ENCODE assay signal across 1 cellular context in the genomic region with DNA sequence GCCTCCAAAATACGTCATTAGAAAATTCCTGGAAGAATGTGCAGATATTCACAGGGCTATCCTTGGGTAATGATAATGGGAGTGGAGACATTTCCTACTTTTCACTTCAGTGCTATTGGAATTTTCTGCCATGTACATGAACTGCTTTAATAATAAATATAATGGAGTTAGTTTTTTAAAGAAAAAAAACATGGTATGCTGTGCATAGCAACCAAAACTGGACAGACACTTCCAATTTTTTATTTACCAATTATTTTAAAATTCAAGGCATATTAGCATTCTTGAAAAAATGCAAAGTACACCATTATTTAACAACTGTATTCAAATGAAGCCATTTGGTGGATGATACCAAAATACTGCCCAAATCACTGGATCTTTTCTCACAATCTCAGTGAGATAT.
TF ChIP-seq lines count a peak whose summit lies in the region.

No MANE protein-coding gene starts in this region.

TF ChIP-seq in WTC11, 78 proteins besides CTCF, POLR2A, EP300 and RAD21 (continued from another document):
- TF ChIP-seq CREB1 (CRISPR knock-in tag; IDR thresholded peaks at IDR 0.05) (no peak), TP53 (CRISPR knock-in tag; IDR thresholded peaks at IDR 0.05) (no peak), USF2 (CRISPR knock-in tag; IDR thresholded peaks at IDR 0.05) (no peak), GABPB1 (CRISPR knock-in tag; IDR thresholded peaks at IDR 0.05) (no peak), ZNF138 (CRISPR knock-in tag; conservative IDR thresholded peaks at IDR 0.05) (no peak), ZBTB43 (CRISPR knock-in tag; IDR thresholded peaks at IDR 0.05) (no peak), NR2C2 (CRISPR knock-in tag; IDR thresholded peaks at IDR 0.05) (no peak), ZNF423 (CRISPR knock-in tag; IDR thresholded peaks at IDR 0.05) (no peak), ESRRA (CRISPR knock-in tag; IDR thresholded peaks at IDR 0.05; ENCODE audit: borderline replicate concordance) (no peak)
- TF ChIP-seq, protein P1, sequence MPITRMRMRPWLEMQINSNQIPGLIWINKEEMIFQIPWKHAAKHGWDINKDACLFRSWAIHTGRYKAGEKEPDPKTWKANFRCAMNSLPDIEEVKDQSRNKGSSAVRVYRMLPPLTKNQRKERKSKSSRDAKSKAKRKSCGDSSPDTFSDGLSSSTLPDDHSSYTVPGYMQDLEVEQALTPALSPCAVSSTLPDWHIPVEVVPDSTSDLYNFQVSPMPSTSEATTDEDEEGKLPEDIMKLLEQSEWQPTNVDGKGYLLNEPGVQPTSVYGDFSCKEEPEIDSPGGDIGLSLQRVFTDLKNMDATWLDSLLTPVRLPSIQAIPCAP (CRISPR knock-in tag; IDR thresholded peaks at IDR 0.05), result no peak
- TF ChIP-seq, protein P2, sequence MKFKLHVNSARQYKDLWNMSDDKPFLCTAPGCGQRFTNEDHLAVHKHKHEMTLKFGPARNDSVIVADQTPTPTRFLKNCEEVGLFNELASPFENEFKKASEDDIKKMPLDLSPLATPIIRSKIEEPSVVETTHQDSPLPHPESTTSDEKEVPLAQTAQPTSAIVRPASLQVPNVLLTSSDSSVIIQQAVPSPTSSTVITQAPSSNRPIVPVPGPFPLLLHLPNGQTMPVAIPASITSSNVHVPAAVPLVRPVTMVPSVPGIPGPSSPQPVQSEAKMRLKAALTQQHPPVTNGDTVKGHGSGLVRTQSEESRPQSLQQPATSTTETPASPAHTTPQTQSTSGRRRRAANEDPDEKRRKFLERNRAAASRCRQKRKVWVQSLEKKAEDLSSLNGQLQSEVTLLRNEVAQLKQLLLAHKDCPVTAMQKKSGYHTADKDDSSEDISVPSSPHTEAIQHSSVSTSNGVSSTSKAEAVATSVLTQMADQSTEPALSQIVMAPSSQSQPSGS (CRISPR knock-in tag; IDR thresholded peaks at IDR 0.05; ENCODE audit: borderline replicate concordance, low read depth), result no peak
- TF ChIP-seq, protein P3, sequence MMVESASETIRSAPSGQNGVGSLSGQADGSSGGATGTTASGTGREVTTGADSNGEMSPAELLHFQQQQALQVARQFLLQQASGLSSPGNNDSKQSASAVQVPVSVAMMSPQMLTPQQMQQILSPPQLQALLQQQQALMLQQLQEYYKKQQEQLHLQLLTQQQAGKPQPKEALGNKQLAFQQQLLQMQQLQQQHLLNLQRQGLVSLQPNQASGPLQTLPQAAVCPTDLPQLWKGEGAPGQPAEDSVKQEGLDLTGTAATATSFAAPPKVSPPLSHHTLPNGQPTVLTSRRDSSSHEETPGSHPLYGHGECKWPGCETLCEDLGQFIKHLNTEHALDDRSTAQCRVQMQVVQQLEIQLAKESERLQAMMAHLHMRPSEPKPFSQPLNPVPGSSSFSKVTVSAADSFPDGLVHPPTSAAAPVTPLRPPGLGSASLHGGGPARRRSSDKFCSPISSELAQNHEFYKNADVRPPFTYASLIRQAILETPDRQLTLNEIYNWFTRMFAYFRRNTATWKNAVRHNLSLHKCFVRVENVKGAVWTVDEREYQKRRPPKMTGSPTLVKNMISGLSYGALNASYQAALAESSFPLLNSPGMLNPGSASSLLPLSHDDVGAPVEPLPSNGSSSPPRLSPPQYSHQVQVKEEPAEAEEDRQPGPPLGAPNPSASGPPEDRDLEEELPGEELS (CRISPR knock-in tag; IDR thresholded peaks at IDR 0.05), result no peak
TF ChIP-seq in WTC11: peak in this region for 0.
